Comparison of ENCODE assay signal across 8 cellular contexts in the genomic region with DNA sequence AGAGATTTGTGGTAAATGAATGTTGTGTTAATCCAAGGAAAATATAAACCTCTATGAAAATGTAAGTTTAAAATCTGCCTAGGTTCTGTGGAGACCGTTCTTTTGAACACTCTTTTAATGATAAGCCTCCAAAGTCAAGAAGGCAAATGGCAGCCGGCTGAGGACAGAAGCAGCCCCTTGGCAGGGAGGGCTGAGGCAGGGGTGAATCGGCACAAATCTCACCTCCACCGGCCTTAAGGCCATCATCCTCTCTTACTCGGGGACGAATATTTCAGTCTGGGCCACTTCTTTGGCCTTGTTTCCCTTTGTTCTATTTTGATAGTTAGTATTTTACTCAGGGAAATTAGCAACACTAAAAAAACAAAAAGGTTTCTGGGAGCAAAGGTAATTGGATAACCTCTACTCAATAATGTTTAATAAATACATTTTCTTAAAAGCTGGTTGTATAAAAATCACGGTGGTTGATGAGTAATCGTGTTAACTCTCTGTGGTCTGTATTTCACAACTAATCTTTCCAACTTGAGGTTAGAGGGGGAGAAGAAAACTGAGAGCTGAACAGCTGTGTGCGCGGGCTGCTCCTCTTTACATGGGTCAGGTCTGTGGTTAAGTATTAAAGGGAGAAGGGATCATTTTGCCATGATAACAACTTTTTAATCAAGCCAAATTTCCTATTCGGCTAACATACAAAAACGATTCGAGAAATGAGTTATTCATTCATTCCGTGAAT. TPM values are rescaled to one million over a fixed set of nuclear protein-coding genes. Genes with fewer than 3 reads are reported as not detected.
DNase-seq lines count a peak whose midpoint lies in the region; ATAC-seq lines count a peak whose summit lies in the region.

No MANE protein-coding gene starts in this region.

- H3K4me1 ChIP-seq in BLaER1, result peaks cover 35% of the 10 kb centered on the region

- peak; percentile 74 for ATAC-seq in GM19467 (IDR thresholded peaks at IDR 0.05; ENCODE audit: unreplicated experiment)
- no peak for ATAC-seq in esophagus mucosa

- peaks cover 35% of the 10 kb centered on the region for H3K36me3 ChIP-seq in BLaER1

- H3K9me3 ChIP-seq in BLaER1, result peaks cover 19% of the 10 kb centered on the region

- no peaks in the 10 kb centered on the region for H4K20me1 ChIP-seq in BLaER1

- H3K27ac ChIP-seq in BLaER1 (peak overlapping the region; percentile 20; the same call in 1 of the 2 replicates), caudate nucleus (ENCODE audit: low read depth, low read length) (no peak overlapping the region)

- peak; percentile 51 for DNase-seq in HS-27A (ENCODE audit: low read depth)
- peak; percentile 38 for DNase-seq in brain pericyte (ENCODE audit: low read depth, low spot score)
- no peak for DNase-seq in caudate nucleus (lab: John Stamatoyannopoulos, UW)
- no peak for DNase-seq in NCI-H2196 treated with DMSO at 0.1 percent for 48 hours (lab: John Stamatoyannopoulos, UW; ENCODE audit: unreplicated experiment)
- no peak for DNase-seq in retina

- H3K4me2 ChIP-seq in BLaER1, result peak overlapping the region; percentile 49

- H3K27me3 ChIP-seq in BLaER1, result no peaks in the 10 kb centered on the region

- peak overlapping the region; percentile 13; the same call in 1 of the 2 replicates for H3K9ac ChIP-seq in BLaER1

- H3K4me3 ChIP-seq in BLaER1, result no peak overlapping the region

RNA-seq across cellular contexts. Expression of a gene that starts 18.6 kb away (rescaled TPM):
- 27.4 TPM for total RNA-seq in esophagus mucosa

Comparison
In these comparisons a context has a peak if more than half of its experiments do, and no peak if none do; other contexts are left out.
1. DNase-seq: peak in HS-27A (single experiment) and brain pericyte (single experiment); none in caudate nucleus (0 of 61), NCI-H2196 treated with DMSO at 0.1 percent for 48 hours (single experiment) and retina (single experiment).